ENCODE assay signal across 1 cellular context in the genomic region with DNA sequence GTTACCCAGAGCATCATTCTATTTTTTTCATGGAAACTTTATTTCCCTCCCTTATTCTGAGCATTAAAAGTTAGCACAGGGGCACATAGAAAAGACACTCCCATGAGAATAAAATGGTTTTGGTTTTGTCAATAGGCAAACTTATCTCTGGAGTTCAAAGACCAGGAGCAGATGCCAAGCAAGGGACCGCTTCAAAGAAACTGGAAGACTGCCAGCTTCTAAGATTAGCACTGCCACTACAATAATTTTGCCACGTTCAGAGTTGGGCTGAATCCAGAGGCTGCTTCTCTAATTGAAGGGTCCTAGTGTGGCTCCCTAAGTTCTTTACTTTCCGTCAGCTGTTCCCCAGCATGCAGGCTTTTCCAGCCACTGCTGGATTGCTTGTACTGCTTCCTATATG.
A peak's percentile ranks its signal among the peaks of the same experiment; 100 is the strongest.
TF ChIP-seq lines count a peak whose summit lies in the region.

No MANE protein-coding gene starts in this region.

TF ChIP-seq in HepG2, 621 proteins besides CTCF, POLR2A, EP300 and RAD21 (continued from another document):
- TF ChIP-seq ZNF644 (CRISPR knock-in tag; IDR thresholded peaks at IDR 0.05; ENCODE audit: low read depth) (0 out of 2 replicates have a peak, but pooled peaks have one; percentile 25), ETV5 (CRISPR knock-in tag; IDR thresholded peaks at IDR 0.05; ENCODE audit: borderline replicate concordance) (no peak), POGZ (CRISPR knock-in tag; IDR thresholded peaks at IDR 0.05) (0 out of 2 replicates have a peak, but pooled peaks have one; percentile 20), SALL1 (CRISPR knock-in tag; IDR thresholded peaks at IDR 0.05) (peak; percentile 19; the same call in 1 of the 2 replicates), MED1 (CRISPR knock-in tag; IDR thresholded peaks at IDR 0.05) (no peak), NFIC (IDR thresholded peaks at IDR 0.05; ENCODE audit: low read length) (peak; percentile 31; the same call in 1 of the 2 replicates), BORCS8-MEF2B (CRISPR knock-in tag; IDR thresholded peaks at IDR 0.05) (no peak), GATAD2A (CRISPR knock-in tag; IDR thresholded peaks at IDR 0.05) (0 out of 2 replicates have a peak, but pooled peaks have one; percentile 36), FOXA1 (IDR thresholded peaks at IDR 0.05) (no peak), FOXA1 (CRISPR knock-in tag; IDR thresholded peaks at IDR 0.05) (peak; percentile 21; the same call in 1 of the 2 replicates), TCF7 (IDR thresholded peaks at IDR 0.05; ENCODE audit: low read depth) (peak; percentile 41; the same call in 1 of the 2 replicates), SIX1 (CRISPR knock-in tag; IDR thresholded peaks at IDR 0.05; ENCODE audit: borderline replicate concordance) (no peak), SOX13 (IDR thresholded peaks at IDR 0.05) (no peak), SOX13 (CRISPR knock-in tag; conservative IDR thresholded peaks at IDR 0.05 in 1 of 2, IDR thresholded peaks at IDR 0.05 in 1 of 2) (peak in 1 of 2 experiments; percentile 52; a peak in 1 of 4 replicates), ISL2 (CRISPR knock-in tag; IDR thresholded peaks at IDR 0.05) (0 out of 2 replicates have a peak, but pooled peaks have one; percentile 19), ARID5B (CRISPR knock-in tag; IDR thresholded peaks at IDR 0.05) (peak; percentile 66; the same call in 1 of the 2 replicates)
- TF ChIP-seq, protein P1, sequence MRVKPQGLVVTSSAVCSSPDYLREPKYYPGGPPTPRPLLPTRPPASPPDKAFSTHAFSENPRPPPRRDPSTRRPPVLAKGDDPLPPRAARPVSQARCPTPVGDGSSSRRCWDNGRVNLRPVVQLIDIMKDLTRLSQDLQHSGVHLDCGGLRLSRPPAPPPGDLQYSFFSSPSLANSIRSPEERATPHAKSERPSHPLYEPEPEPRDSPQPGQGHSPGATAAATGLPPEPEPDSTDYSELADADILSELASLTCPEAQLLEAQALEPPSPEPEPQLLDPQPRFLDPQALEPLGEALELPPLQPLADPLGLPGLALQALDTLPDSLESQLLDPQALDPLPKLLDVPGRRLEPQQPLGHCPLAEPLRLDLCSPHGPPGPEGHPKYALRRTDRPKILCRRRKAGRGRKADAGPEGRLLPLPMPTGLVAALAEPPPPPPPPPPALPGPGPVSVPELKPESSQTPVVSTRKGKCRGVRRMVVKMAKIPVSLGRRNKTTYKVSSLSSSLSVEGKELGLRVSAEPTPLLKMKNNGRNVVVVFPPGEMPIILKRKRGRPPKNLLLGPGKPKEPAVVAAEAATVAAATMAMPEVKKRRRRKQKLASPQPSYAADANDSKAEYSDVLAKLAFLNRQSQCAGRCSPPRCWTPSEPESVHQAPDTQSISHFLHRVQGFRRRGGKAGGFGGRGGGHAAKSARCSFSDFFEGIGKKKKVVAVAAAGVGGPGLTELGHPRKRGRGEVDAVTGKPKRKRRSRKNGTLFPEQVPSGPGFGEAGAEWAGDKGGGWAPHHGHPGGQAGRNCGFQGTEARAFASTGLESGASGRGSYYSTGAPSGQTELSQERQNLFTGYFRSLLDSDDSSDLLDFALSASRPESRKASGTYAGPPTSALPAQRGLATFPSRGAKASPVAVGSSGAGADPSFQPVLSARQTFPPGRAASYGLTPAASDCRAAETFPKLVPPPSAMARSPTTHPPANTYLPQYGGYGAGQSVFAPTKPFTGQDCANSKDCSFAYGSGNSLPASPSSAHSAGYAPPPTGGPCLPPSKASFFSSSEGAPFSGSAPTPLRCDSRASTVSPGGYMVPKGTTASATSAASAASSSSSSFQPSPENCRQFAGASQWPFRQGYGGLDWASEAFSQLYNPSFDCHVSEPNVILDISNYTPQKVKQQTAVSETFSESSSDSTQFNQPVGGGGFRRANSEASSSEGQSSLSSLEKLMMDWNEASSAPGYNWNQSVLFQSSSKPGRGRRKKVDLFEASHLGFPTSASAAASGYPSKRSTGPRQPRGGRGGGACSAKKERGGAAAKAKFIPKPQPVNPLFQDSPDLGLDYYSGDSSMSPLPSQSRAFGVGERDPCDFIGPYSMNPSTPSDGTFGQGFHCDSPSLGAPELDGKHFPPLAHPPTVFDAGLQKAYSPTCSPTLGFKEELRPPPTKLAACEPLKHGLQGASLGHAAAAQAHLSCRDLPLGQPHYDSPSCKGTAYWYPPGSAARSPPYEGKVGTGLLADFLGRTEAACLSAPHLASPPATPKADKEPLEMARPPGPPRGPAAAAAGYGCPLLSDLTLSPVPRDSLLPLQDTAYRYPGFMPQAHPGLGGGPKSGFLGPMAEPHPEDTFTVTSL (CRISPR knock-in tag; IDR thresholded peaks at IDR 0.05; ENCODE audit: borderline replicate concordance): peak; percentile 39; the same call in 1 of the 2 replicates
- TF ChIP-seq, protein P2, sequence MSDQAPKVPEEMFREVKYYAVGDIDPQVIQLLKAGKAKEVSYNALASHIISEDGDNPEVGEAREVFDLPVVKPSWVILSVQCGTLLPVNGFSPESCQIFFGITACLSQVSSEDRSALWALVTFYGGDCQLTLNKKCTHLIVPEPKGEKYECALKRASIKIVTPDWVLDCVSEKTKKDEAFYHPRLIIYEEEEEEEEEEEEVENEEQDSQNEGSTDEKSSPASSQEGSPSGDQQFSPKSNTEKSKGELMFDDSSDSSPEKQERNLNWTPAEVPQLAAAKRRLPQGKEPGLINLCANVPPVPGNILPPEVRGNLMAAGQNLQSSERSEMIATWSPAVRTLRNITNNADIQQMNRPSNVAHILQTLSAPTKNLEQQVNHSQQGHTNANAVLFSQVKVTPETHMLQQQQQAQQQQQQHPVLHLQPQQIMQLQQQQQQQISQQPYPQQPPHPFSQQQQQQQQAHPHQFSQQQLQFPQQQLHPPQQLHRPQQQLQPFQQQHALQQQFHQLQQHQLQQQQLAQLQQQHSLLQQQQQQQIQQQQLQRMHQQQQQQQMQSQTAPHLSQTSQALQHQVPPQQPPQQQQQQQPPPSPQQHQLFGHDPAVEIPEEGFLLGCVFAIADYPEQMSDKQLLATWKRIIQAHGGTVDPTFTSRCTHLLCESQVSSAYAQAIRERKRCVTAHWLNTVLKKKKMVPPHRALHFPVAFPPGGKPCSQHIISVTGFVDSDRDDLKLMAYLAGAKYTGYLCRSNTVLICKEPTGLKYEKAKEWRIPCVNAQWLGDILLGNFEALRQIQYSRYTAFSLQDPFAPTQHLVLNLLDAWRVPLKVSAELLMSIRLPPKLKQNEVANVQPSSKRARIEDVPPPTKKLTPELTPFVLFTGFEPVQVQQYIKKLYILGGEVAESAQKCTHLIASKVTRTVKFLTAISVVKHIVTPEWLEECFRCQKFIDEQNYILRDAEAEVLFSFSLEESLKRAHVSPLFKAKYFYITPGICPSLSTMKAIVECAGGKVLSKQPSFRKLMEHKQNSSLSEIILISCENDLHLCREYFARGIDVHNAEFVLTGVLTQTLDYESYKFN (CRISPR knock-in tag; conservative IDR thresholded peaks at IDR 0.05): 0 out of 2 replicates have a peak, but pooled peaks have one; percentile 9
- TF ChIP-seq, protein P3, sequence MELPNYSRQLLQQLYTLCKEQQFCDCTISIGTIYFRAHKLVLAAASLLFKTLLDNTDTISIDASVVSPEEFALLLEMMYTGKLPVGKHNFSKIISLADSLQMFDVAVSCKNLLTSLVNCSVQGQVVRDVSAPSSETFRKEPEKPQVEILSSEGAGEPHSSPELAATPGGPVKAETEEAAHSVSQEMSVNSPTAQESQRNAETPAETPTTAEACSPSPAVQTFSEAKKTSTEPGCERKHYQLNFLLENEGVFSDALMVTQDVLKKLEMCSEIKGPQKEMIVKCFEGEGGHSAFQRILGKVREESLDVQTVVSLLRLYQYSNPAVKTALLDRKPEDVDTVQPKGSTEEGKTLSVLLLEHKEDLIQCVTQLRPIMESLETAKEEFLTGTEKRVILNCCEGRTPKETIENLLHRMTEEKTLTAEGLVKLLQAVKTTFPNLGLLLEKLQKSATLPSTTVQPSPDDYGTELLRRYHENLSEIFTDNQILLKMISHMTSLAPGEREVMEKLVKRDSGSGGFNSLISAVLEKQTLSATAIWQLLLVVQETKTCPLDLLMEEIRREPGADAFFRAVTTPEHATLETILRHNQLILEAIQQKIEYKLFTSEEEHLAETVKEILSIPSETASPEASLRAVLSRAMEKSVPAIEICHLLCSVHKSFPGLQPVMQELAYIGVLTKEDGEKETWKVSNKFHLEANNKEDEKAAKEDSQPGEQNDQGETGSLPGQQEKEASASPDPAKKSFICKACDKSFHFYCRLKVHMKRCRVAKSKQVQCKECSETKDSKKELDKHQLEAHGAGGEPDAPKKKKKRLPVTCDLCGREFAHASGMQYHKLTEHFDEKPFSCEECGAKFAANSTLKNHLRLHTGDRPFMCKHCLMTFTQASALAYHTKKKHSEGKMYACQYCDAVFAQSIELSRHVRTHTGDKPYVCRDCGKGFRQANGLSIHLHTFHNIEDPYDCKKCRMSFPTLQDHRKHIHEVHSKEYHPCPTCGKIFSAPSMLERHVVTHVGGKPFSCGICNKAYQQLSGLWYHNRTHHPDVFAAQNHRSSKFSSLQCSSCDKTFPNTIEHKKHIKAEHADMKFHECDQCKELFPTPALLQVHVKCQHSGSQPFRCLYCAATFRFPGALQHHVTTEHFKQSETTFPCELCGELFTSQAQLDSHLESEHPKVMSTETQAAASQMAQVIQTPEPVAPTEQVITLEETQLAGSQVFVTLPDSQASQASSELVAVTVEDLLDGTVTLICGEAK (IDR thresholded peaks at IDR 0.05): no peak
- TF ChIP-seq, protein P3 (CRISPR knock-in tag; IDR thresholded peaks at IDR 0.05): no peak
